Comparison of ENCODE assay signal across 22 cellular contexts in genomic region chr11:112012877-112013276, GRCh38. TPM values are rescaled to one million over a fixed set of nuclear protein-coding genes. Genes with fewer than 3 reads are reported as not detected.
A peak's percentile ranks its signal among the peaks of the same experiment; 100 is the strongest.
DNase-seq lines count a peak whose midpoint lies in the region; ATAC-seq and TF ChIP-seq lines count a peak whose summit lies in the region.
"Had no signal": no experiment of that assay in that cellular context is flagged by ENCODE, and none has a peak within 500 bp of the region (broad histone marks: within the 10 kb centered on the region; RNA-seq: fewer than 3 reads in every experiment).

No MANE protein-coding gene starts in this region.

- peak; percentile 55 for DNase-seq in A673 (ENCODE audit: low spot score)
- peak; percentile 36 for DNase-seq in LHCN-M2 (ENCODE audit: low read depth)
- DNase-seq in brain microvascular endothelial cell, result peak; percentile 43
- DNase-seq in iris pigment epithelial cell (ENCODE audit: low read depth), result peak; percentile 90
- no peak for DNase-seq in posterior cingulate gyrus
- DNase-seq in lower leg skin (ENCODE audit: low spot score in 2 of 2), result no peak
- no peak for DNase-seq in OCI-M2 (lab: John Stamatoyannopoulos, UW; ENCODE audit: unreplicated experiment)
- DNase-seq: activated gamma-delta T cell treated with Interleukin-2 at 50 U/mL for 16 hours; anterior cingulate cortex; cortex of kidney; DMS153; GOT3; heart right ventricle; NCI-H1694 treated with DMSO at 0.1 percent for 48 hours; NCI-H446; nephron progenitor cell; Right ventricle myocardium superior; stimulated activated CD4-positive, alpha-beta T cell treated with anti-CD3 and anti-CD28 coated beads, Interleukin-15, amount 100 ng/mL, for 24 hours; thyroid gland had no signal

- no peak overlapping the region for H3K27ac ChIP-seq in A673 (ENCODE audit: low read depth, low read length, poor library complexity, severe bottlenecking)
- no peak overlapping the region for H3K27ac ChIP-seq in brain microvascular endothelial cell
- H3K27ac ChIP-seq: thyroid gland, VCaP had no signal

- peaks cover 20% of the 10 kb centered on the region for H3K4me1 ChIP-seq in A673 (ENCODE audit: insufficient read depth, low read length, poor library complexity, severe bottlenecking)
- H3K4me1 ChIP-seq: thyroid gland had no signal

- TF ChIP-seq POLR2A in lower leg skin (IDR thresholded peaks at IDR 0.05), result no peak

- in situ Hi-C loops in brain microvascular endothelial cell (cut with HindIII; ENCODE audit: low pct_ligation_motif_present, low sequenced_read_pairs), result no loop called here

- H3K36me3 ChIP-seq in A673 (ENCODE audit: insufficient read depth, low read length, poor library complexity, severe bottlenecking), result no peaks in the 10 kb centered on the region
- H3K36me3 ChIP-seq in brain microvascular endothelial cell (replicated peaks), result no peaks in the 10 kb centered on the region
- H3K36me3 ChIP-seq: thyroid gland had no signal

- no peak overlapping the region for H3K4me3 ChIP-seq in A673 (ENCODE audit: low read depth, low read length, poor library complexity, severe bottlenecking)
- no peak overlapping the region for H3K4me3 ChIP-seq in brain microvascular endothelial cell (ENCODE audit: low read depth, low read length)
- H3K4me3 ChIP-seq in lower leg skin (ENCODE audit: low read depth, poor library complexity, severe bottlenecking), result no peak overlapping the region
- H3K4me3 ChIP-seq: heart right ventricle, thyroid gland had no signal

- H3K9me3 ChIP-seq in A673 (ENCODE audit: low read depth, low read length, poor library complexity, severe bottlenecking), result no peaks in the 10 kb centered on the region
- H3K9me3 ChIP-seq: thyroid gland had no signal

- 79 to 80% methylated on average over 4 of the region's 4 CpGs for WGBS in lower leg skin, 2 donors

- ATAC-seq in GM18909 (IDR thresholded peaks at IDR 0.05; ENCODE audit: poor library complexity, unreplicated experiment), result no peak
- ATAC-seq: heart right ventricle; stimulated activated effector memory CD8-positive, alpha-beta T cell treated with anti-CD3 and anti-CD28 coated beads, Interleukin-12 subunit alpha, Interleukin-12 subunit beta, amount 100 ng/mL, for 72 hours had no signal

- CTCF ChIA-PET in A673 (lab: Charles Lee), result no interaction called here

- no peaks in the 10 kb centered on the region for H3K27me3 ChIP-seq in A673 (replicated peaks; ENCODE audit: insufficient read depth, low read depth, low read length, poor library complexity)
- H3K27me3 ChIP-seq in brain microvascular endothelial cell (replicated peaks), result no peaks in the 10 kb centered on the region
- H3K27me3 ChIP-seq: heart right ventricle, thyroid gland had no signal

- POLR2A ChIA-PET in A673 (lab: Charles Lee; ENCODE audit: low non-redundant PET), result no interaction called here

- BruUV-seq in A673 (replicated peaks; lab: Mats Ljungman, UMichigan), result no TSS peak

- intact Hi-C loops in A673 (cut with micrococcal nuclease; ENCODE audit: unreplicated experiment), result no loop called here
- intact Hi-C loops in posterior cingulate gyrus (cut with DNase I), result no loop called here
- intact Hi-C loops in lower leg skin (cut with DNase I; ENCODE audit: low total_unique reads), result no loop called here

- TF ChIP-seq CTCF in A673 (conservative IDR thresholded peaks at IDR 0.05; ENCODE audit: low read depth, low read length) (no peak), brain microvascular endothelial cell (IDR thresholded peaks at IDR 0.05; ENCODE audit: low read depth, low read length, missing control alignments) (no peak), lower leg skin (IDR thresholded peaks at IDR 0.05) (no peak)

RNA-seq across cellular contexts. Expression of gene DLAT, which starts 12.3 kb away (rescaled TPM):
- total RNA-seq in A673 (2021) (90.8 and 94.1 TPM in 2 replicates), LHCN-M2 (2014; rRNA removed) (45.2 and 47.6 TPM in 2 replicates), lower leg skin (10 to 100 TPM; 18.1 to 32.1 (median 23.8) TPM)
- 16.4 TPM for polyA plus RNA-seq in LHCN-M2 (2012)

Comparison
In these comparisons a context has a peak if more than half of its experiments do, and no peak if none do; other contexts are left out.
1. DNase-seq: peak in A673 (single experiment), LHCN-M2 (single experiment), brain microvascular endothelial cell (single experiment) and iris pigment epithelial cell (single experiment); none in posterior cingulate gyrus (0 of 10), lower leg skin (0 of 2) and OCI-M2 (single experiment).